ENCODE assay signal across 1 cellular context in the genomic region with DNA sequence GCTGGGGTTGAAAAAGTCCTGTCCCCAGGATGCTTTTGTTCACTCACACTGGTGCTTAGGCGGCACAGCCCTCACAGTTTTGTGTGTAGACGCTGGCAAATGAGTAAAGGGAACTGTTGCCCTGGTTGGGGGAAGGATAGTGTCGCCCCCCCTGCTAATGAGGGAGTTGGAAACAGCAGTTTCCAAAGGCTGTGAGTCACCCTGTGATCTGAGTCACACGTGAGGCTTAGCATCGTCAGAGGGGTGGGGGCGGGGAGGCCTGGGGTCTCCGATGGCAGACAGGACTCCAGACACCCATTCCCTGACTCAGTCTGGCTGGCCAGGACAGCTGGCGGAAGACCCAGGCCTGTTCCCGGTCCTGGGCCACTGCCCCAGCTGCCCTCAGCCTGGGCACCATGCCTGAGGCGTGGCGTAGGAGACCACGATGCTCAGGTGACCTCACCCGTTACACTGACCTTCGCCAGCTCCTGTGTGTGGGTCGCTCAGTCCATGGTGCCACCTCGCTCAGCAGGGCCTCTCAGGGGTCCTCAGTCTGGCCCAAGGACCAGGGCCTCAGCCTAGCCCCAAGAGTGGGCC.
TF ChIP-seq lines count a peak whose summit lies in the region.

No MANE protein-coding gene starts in this region.

TF ChIP-seq in K562, 482 proteins besides CTCF, POLR2A, EP300 and RAD21 (continued from another document):
- TF ChIP-seq, protein P1, sequence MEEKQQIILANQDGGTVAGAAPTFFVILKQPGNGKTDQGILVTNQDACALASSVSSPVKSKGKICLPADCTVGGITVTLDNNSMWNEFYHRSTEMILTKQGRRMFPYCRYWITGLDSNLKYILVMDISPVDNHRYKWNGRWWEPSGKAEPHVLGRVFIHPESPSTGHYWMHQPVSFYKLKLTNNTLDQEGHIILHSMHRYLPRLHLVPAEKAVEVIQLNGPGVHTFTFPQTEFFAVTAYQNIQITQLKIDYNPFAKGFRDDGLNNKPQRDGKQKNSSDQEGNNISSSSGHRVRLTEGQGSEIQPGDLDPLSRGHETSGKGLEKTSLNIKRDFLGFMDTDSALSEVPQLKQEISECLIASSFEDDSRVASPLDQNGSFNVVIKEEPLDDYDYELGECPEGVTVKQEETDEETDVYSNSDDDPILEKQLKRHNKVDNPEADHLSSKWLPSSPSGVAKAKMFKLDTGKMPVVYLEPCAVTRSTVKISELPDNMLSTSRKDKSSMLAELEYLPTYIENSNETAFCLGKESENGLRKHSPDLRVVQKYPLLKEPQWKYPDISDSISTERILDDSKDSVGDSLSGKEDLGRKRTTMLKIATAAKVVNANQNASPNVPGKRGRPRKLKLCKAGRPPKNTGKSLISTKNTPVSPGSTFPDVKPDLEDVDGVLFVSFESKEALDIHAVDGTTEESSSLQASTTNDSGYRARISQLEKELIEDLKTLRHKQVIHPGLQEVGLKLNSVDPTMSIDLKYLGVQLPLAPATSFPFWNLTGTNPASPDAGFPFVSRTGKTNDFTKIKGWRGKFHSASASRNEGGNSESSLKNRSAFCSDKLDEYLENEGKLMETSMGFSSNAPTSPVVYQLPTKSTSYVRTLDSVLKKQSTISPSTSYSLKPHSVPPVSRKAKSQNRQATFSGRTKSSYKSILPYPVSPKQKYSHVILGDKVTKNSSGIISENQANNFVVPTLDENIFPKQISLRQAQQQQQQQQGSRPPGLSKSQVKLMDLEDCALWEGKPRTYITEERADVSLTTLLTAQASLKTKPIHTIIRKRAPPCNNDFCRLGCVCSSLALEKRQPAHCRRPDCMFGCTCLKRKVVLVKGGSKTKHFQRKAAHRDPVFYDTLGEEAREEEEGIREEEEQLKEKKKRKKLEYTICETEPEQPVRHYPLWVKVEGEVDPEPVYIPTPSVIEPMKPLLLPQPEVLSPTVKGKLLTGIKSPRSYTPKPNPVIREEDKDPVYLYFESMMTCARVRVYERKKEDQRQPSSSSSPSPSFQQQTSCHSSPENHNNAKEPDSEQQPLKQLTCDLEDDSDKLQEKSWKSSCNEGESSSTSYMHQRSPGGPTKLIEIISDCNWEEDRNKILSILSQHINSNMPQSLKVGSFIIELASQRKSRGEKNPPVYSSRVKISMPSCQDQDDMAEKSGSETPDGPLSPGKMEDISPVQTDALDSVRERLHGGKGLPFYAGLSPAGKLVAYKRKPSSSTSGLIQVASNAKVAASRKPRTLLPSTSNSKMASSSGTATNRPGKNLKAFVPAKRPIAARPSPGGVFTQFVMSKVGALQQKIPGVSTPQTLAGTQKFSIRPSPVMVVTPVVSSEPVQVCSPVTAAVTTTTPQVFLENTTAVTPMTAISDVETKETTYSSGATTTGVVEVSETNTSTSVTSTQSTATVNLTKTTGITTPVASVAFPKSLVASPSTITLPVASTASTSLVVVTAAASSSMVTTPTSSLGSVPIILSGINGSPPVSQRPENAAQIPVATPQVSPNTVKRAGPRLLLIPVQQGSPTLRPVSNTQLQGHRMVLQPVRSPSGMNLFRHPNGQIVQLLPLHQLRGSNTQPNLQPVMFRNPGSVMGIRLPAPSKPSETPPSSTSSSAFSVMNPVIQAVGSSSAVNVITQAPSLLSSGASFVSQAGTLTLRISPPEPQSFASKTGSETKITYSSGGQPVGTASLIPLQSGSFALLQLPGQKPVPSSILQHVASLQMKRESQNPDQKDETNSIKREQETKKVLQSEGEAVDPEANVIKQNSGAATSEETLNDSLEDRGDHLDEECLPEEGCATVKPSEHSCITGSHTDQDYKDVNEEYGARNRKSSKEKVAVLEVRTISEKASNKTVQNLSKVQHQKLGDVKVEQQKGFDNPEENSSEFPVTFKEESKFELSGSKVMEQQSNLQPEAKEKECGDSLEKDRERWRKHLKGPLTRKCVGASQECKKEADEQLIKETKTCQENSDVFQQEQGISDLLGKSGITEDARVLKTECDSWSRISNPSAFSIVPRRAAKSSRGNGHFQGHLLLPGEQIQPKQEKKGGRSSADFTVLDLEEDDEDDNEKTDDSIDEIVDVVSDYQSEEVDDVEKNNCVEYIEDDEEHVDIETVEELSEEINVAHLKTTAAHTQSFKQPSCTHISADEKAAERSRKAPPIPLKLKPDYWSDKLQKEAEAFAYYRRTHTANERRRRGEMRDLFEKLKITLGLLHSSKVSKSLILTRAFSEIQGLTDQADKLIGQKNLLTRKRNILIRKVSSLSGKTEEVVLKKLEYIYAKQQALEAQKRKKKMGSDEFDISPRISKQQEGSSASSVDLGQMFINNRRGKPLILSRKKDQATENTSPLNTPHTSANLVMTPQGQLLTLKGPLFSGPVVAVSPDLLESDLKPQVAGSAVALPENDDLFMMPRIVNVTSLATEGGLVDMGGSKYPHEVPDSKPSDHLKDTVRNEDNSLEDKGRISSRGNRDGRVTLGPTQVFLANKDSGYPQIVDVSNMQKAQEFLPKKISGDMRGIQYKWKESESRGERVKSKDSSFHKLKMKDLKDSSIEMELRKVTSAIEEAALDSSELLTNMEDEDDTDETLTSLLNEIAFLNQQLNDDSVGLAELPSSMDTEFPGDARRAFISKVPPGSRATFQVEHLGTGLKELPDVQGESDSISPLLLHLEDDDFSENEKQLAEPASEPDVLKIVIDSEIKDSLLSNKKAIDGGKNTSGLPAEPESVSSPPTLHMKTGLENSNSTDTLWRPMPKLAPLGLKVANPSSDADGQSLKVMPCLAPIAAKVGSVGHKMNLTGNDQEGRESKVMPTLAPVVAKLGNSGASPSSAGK (IDR thresholded peaks at IDR 0.05), result 0 out of 2 replicates have a peak, but pooled peaks have one; percentile 23
- TF ChIP-seq NEUROD1 (IDR thresholded peaks at IDR 0.05; ENCODE audit: borderline replicate concordance, low read depth, low read length, partially characterized antibody), result peak; percentile 57
- no peak for TF ChIP-seq MTF1 (CRISPR knock-in tag; IDR thresholded peaks at IDR 0.05; ENCODE audit: borderline replicate concordance)
- TF ChIP-seq SIRT6 (IDR thresholded peaks at IDR 0.05; ENCODE audit: low read depth, low read length), result no peak
- no peak for TF ChIP-seq SAP30 (IDR thresholded peaks at IDR 0.05; ENCODE audit: borderline replicate concordance, insufficient read depth, low read depth, low read length, poor library complexity, severe bottlenecking)
- no peak for TF ChIP-seq EP400 (IDR thresholded peaks at IDR 0.05)
